In genomic region chr6:149425224-149425623, GRCh38 we compare ENCODE assay signal across 30 cellular contexts. TPM values are rescaled to one million over a fixed set of nuclear protein-coding genes. Genes with fewer than 3 reads are reported as not detected.
"Had no signal": no experiment of that assay in that cellular context is flagged by ENCODE, and none has a peak within 500 bp of the region (broad histone marks: within the 10 kb centered on the region; RNA-seq: fewer than 3 reads in every experiment).

No MANE protein-coding gene starts in this region.

- H3K27me3 Mint-ChIP-seq: activated CD4-positive, alpha-beta memory T cell treated with anti-CD3 and anti-CD28 coated beads, Interleukin-2, amount 10 ng/mL, durations not matched to agents 7 days and 5 days; activated CD4-positive, alpha-beta T cell treated with anti-CD3 and anti-CD28 coated beads for 36 hours; activated naive CD8-positive, alpha-beta T cell treated with anti-CD3 and anti-CD28 coated beads for 36 hours; activated T-helper 17 cell treated with anti-CD3 and anti-CD28 coated beads, Interleukin-2, amount 50 U/mL, for 72 hours had no signal

- H3K27me3 ChIP-seq: brain microvascular endothelial cell, SJCRH30 had no signal

- DNase-seq: activated CD4-positive, alpha-beta memory T cell treated with anti-CD3 and anti-CD28 coated beads, Interleukin-2, amount 10 ng/mL, durations not matched to agents 7 days and 5 days; activated CD4-positive, alpha-beta T cell treated with anti-CD3 and anti-CD28 coated beads for 36 hours; activated effector memory CD4-positive, alpha-beta T cell treated with anti-CD3 and anti-CD28 coated beads, Interleukin-2, amount 50 U/mL, for 16 hours; activated naive CD4-positive, alpha-beta T cell; activated naive CD4-positive, alpha-beta T cell treated with anti-CD3 and anti-CD28 coated beads, Interleukin-2, amount 50 U/mL, for 16 hours; activated naive CD8-positive, alpha-beta T cell treated with anti-CD3 and anti-CD28 coated beads for 36 hours; activated T-cell treated with anti-CD3 and anti-CD28 coated beads, Interleukin-2, amount 50 U/mL, for 1 hour; activated T-cell treated with anti-CD3 and anti-CD28 coated beads, Interleukin-2, amount 50 U/mL, for 72 hours; amniotic stem cell; aorta; brain microvascular endothelial cell; Kasumi-1; KG1; MM.1S; MV-4-11; NCI-H1092; NCI-H1436 treated with DMSO at 0.1 percent for 48 hours; NCI-H1694 treated with DMSO at 0.1 percent for 48 hours; NCI-H2029; NCI-H345; NCI-H524 treated with DMSO at 0.1 percent for 48 hours; SHP77; SJCRH30 had no signal

- ATAC-seq: activated CD4-positive, alpha-beta T cell treated with anti-CD3 and anti-CD28 coated beads for 36 hours; activated CD4-positive, CD25-positive, alpha-beta regulatory T cell treated with anti-CD3 and anti-CD28 coated beads, Interleukin-2, amount 50 U/mL, for 24 hours; activated T-helper 17 cell treated with anti-CD3 and anti-CD28 coated beads, Interleukin-2, amount 50 U/mL, for 72 hours; Panc1; WTC11 had no signal

- H3K36me3 ChIP-seq: brain microvascular endothelial cell, SJCRH30 had no signal

- H3K4me1 ChIP-seq: SJCRH30 had no signal

- H3K4me3 ChIP-seq: SJCRH30, SK-N-MC had no signal

- H3K9me3 ChIP-seq: SJCRH30 had no signal

- H3K36me3 Mint-ChIP-seq: activated naive CD8-positive, alpha-beta T cell treated with anti-CD3 and anti-CD28 coated beads for 36 hours; WTC11 had no signal

- H3K9me3 Mint-ChIP-seq: activated CD4-positive, alpha-beta memory T cell treated with anti-CD3 and anti-CD28 coated beads, Interleukin-2, amount 10 ng/mL, durations not matched to agents 7 days and 5 days; activated naive CD8-positive, alpha-beta T cell treated with anti-CD3 and anti-CD28 coated beads for 36 hours; activated T-cell treated with anti-CD3 and anti-CD28 coated beads, Interleukin-2, amount 50 U/mL, for 72 hours; activated T-helper 17 cell treated with anti-CD3 and anti-CD28 coated beads, Interleukin-2, amount 50 U/mL, for 72 hours; T-helper 2 cell treated with Interferon-gamma antibody and Interleukin-4, amounts not matched to agents 5 μg/mL and 100 μg/mL, for 36 hours; WTC11 had no signal

- H3K27ac Mint-ChIP-seq: activated CD4-positive, alpha-beta memory T cell treated with anti-CD3 and anti-CD28 coated beads, Interleukin-2, amount 10 ng/mL, durations not matched to agents 7 days and 5 days; activated CD4-positive, alpha-beta T cell treated with anti-CD3 and anti-CD28 coated beads for 36 hours; activated naive CD8-positive, alpha-beta T cell treated with anti-CD3 and anti-CD28 coated beads for 36 hours; activated T-cell treated with anti-CD3 and anti-CD28 coated beads, Interleukin-2, amount 50 U/mL, for 72 hours; activated T-helper 17 cell treated with anti-CD3 and anti-CD28 coated beads, Interleukin-2, amount 50 U/mL, for 72 hours; T-helper 2 cell treated with Interferon-gamma antibody and Interleukin-4, amounts not matched to agents 5 μg/mL and 100 μg/mL, for 36 hours; WTC11 had no signal

- H3K27ac ChIP-seq: brain microvascular endothelial cell, SJCRH30, SK-N-MC had no signal

- FAIRE-seq: TTC549 had no signal

- H3K4me3 Mint-ChIP-seq: activated CD4-positive, alpha-beta memory T cell treated with anti-CD3 and anti-CD28 coated beads, Interleukin-2, amount 10 ng/mL, durations not matched to agents 7 days and 5 days; activated CD4-positive, alpha-beta T cell treated with anti-CD3 and anti-CD28 coated beads for 36 hours; activated naive CD8-positive, alpha-beta T cell treated with anti-CD3 and anti-CD28 coated beads for 36 hours; activated T-cell treated with anti-CD3 and anti-CD28 coated beads, Interleukin-2, amount 50 U/mL, for 72 hours; activated T-helper 17 cell treated with anti-CD3 and anti-CD28 coated beads, Interleukin-2, amount 50 U/mL, for 72 hours; T-helper 2 cell treated with Interferon-gamma antibody and Interleukin-4, amounts not matched to agents 5 μg/mL and 100 μg/mL, for 36 hours; WTC11 had no signal

RNA-seq across cellular contexts. Expression of gene ZC3H12D, which starts 59.6 kb away (rescaled TPM):
- total RNA-seq: SJCRH30 had no signal
